Comparison of ENCODE assay signal across 8 cellular contexts in the genomic region with DNA sequence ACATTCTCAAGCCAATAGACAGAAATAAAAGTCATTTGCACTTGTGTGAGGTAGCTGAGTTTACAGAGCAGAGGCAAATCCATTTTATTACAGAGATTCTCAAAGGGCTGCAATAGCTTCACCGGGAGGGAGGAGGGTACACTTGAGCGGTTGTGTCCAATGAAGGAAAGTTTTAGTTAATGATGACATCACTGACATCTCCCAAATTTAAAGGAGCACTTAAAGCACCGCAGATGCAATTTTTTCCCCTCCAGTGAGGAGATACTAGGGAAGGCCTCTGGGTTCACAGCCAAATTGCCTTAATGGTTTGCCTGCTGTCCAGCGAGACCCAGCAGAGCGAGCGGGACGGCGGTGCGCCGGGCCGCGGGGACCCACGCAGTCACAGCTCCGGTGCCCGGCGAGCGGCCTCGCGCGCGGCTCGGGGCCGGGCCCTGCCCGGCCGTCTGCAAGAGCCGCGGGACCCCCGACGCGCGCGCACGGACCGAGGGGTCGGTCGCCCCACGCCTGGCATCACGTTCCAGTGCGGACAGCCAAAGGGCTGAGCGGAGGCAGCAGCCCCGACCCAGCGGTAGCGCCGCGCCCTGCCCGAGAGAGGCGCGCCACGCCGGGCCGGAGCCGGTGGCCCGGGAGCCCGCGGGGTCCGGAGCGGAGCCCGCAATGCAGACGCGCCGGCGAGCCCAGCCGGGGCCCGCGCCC. TPM values are rescaled to one million over a fixed set of nuclear protein-coding genes. Genes with fewer than 3 reads are reported as not detected.
A peak's percentile ranks its signal among the peaks of the same experiment; 100 is the strongest.
DNase-seq lines count a peak whose midpoint lies in the region; ATAC-seq and TF ChIP-seq lines count a peak whose summit lies in the region.

No MANE protein-coding gene starts in this region.

- no peak overlapping the region for H3K4me3 ChIP-seq in PC-3 (ENCODE audit: low read length)
- H3K4me3 ChIP-seq in fibroblast of lung (replicated peaks in 1 of 4; ENCODE audit: control extremely low read depth in 1 of 4, insufficient read depth in 1 of 4, low read depth in 3 of 4, low read length in 4 of 4), result peak overlapping the region in 3 of 4 experiments; percentile 5 to 47 (median 43)
- peak overlapping the region; percentile 74 for H3K4me3 ChIP-seq in osteoblast (ENCODE audit: insufficient read depth, low read length)

- no peaks in the 10 kb centered on the region; the same call in 1 of the 2 replicates for H3K4me1 ChIP-seq in PC-3 (ENCODE audit: insufficient read depth, low read length)
- peaks cover 2% of the 10 kb centered on the region for H3K4me1 ChIP-seq in fibroblast of lung (ENCODE audit: control insufficient read depth, extremely low read depth, insufficient read depth, low read length)
- no peaks in the 10 kb centered on the region for H3K4me1 ChIP-seq in osteoblast (ENCODE audit: insufficient read depth, low read length)

- CTCF ChIA-PET in activated naive CD4-positive, alpha-beta T cell treated with anti-CD3 and anti-CD28 coated beads for 36 hours (lab: Charles Lee), result no interaction called here
- CTCF ChIA-PET in PC-3 (lab: Charles Lee), result no interaction called here

- POLR2A ChIA-PET in PC-3 (lab: Charles Lee; ENCODE audit: unreplicated experiment), result no interaction called here

- H3K27ac Mint-ChIP-seq in activated naive CD4-positive, alpha-beta T cell treated with anti-CD3 and anti-CD28 coated beads for 36 hours, result no peak overlapping the region

- H3K36me3 Mint-ChIP-seq in activated naive CD4-positive, alpha-beta T cell treated with anti-CD3 and anti-CD28 coated beads for 36 hours (ENCODE audit: low read depth), result no peaks in the 10 kb centered on the region

- DNase-seq in activated naive CD4-positive, alpha-beta T cell treated with anti-CD3 and anti-CD28 coated beads for 36 hours, result no peak
- DNase-seq in activated naive CD4-positive, alpha-beta T cell (lab: John Stamatoyannopoulos, UW), result no peak
- DNase-seq in PC-3 (no peak), fibroblast of lung (ENCODE audit: low read depth in 2 of 2) (peak in 1 of 2 donors; percentile 10), osteoblast (ENCODE audit: insufficient read length, low spot score, missing footprints) (no peak), mucosa of gallbladder (ENCODE audit: low spot score) (no peak), NCI-H1092 treated with DMSO at 0.1 percent for 48 hours (lab: John Stamatoyannopoulos, UW) (no peak)

- H3K4me2 ChIP-seq in PC-3 (ENCODE audit: low read length), result no peak overlapping the region
- H3K4me2 ChIP-seq in fibroblast of lung (ENCODE audit: extremely low read depth, insufficient read depth, low read length), result peak overlapping the region; percentile 61
- peak overlapping the region; percentile 72 for H3K4me2 ChIP-seq in osteoblast (ENCODE audit: insufficient read depth, low read length)

- H4K20me1 ChIP-seq in PC-3 (ENCODE audit: low read length) (no peaks in the 10 kb centered on the region), fibroblast of lung (ENCODE audit: control insufficient read depth, extremely low read depth, insufficient read depth, low read length) (no peaks in the 10 kb centered on the region), osteoblast (ENCODE audit: insufficient read depth, low read length) (no peaks in the 10 kb centered on the region)

- no peak overlapping the region for H3K9ac ChIP-seq in PC-3 (ENCODE audit: low read length)
- H3K9ac ChIP-seq in fibroblast of lung (ENCODE audit: insufficient read depth, low read length), result no peak overlapping the region

- H3K79me2 ChIP-seq in PC-3 (ENCODE audit: low read length) (no peaks in the 10 kb centered on the region), fibroblast of lung (ENCODE audit: control insufficient read depth, insufficient read depth, low read length) (no peaks in the 10 kb centered on the region), osteoblast (ENCODE audit: insufficient read depth, low read length) (no peaks in the 10 kb centered on the region)

- no peaks in the 10 kb centered on the region for H3F3A ChIP-seq in PC-3 (ENCODE audit: low read length, unreplicated experiment)

- H3K9me3 ChIP-seq in PC-3 (ENCODE audit: low read length), result no peaks in the 10 kb centered on the region
- no peaks in the 10 kb centered on the region for H3K9me3 ChIP-seq in fibroblast of lung (ENCODE audit: control insufficient read depth, insufficient read depth, low read depth, low read length)
- no peaks in the 10 kb centered on the region for H3K9me3 ChIP-seq in osteoblast (ENCODE audit: low read depth, low read length)

- no peaks in the 10 kb centered on the region for H3K9me2 ChIP-seq in PC-3 (replicated peaks; ENCODE audit: low read length)

- H2AFZ ChIP-seq in PC-3 (ENCODE audit: low read length), result no peak overlapping the region
- H2AFZ ChIP-seq in fibroblast of lung (ENCODE audit: low read length), result no peak overlapping the region
- peak overlapping the region; percentile 54 for H2AFZ ChIP-seq in osteoblast (ENCODE audit: low read length)

- peaks cover 8% of the 10 kb centered on the region for H3K27me3 Mint-ChIP-seq in activated naive CD4-positive, alpha-beta T cell treated with anti-CD3 and anti-CD28 coated beads for 36 hours (ENCODE audit: low read depth)

- peak overlapping the region; percentile 70 for H3K4me3 Mint-ChIP-seq in activated naive CD4-positive, alpha-beta T cell treated with anti-CD3 and anti-CD28 coated beads for 36 hours

- intact Hi-C loops in activated naive CD4-positive, alpha-beta T cell treated with anti-CD3 and anti-CD28 coated beads for 36 hours (cut with micrococcal nuclease), result loop anchor here (2.0 to 10.0 kb wide), 3 partner anchors 221 to 432 kb away; no protein-coding TSS in a partner anchor
- intact Hi-C loops in PC-3 (cut with micrococcal nuclease), result loop anchor here (5.0 kb wide), 1 partner anchor 542 kb away; a partner anchor contains a TSS

- H3K36me3 ChIP-seq in PC-3 (ENCODE audit: low read depth, low read length) (no peaks in the 10 kb centered on the region), fibroblast of lung (ENCODE audit: control insufficient read depth, insufficient read depth, low read length) (no peaks in the 10 kb centered on the region), osteoblast (ENCODE audit: insufficient read depth, low read length) (no peaks in the 10 kb centered on the region)

- ATAC-seq in PC-3 (peak; percentile 6), GM18498 (IDR thresholded peaks at IDR 0.05; ENCODE audit: unreplicated experiment) (no peak)

- no TSS peak for BruUV-seq in PC-3 (replicated peaks; lab: Mats Ljungman, UMichigan)

- no peak overlapping the region for H3K27ac ChIP-seq in PC-3 (ENCODE audit: low read length)
- no peak overlapping the region for H3K27ac ChIP-seq in fibroblast of lung (ENCODE audit: insufficient read depth, low read length)
- no peak overlapping the region for H3K27ac ChIP-seq in osteoblast (ENCODE audit: low read depth, low read length)

- H3K27me3 ChIP-seq in PC-3 (ENCODE audit: low read length) (peaks cover 16% of the 10 kb centered on the region), fibroblast of lung (ENCODE audit: control insufficient read depth, insufficient read depth, low read length) (no peaks in the 10 kb centered on the region), osteoblast (ENCODE audit: insufficient read depth, low read length) (peaks cover 7% of the 10 kb centered on the region)

- no peak for TF ChIP-seq CTCF in PC-3 (conservative IDR thresholded peaks at IDR 0.05; ENCODE audit: low read depth, low read length)
- TF ChIP-seq CTCF in fibroblast of lung (conservative IDR thresholded peaks at IDR 0.05 in 1 of 2, IDR thresholded peaks at IDR 0.05 in 1 of 2; ENCODE audit: low read depth in 1 of 2, low read length in 2 of 2), result no peak
- TF ChIP-seq CTCF in osteoblast (IDR thresholded peaks at IDR 0.05; ENCODE audit: extremely low read depth, low read depth, low read length), result no peak

- no peaks in the 10 kb centered on the region for H3K9me3 Mint-ChIP-seq in activated naive CD4-positive, alpha-beta T cell treated with anti-CD3 and anti-CD28 coated beads for 36 hours

- peaks cover 9% of the 10 kb centered on the region for H3K4me1 Mint-ChIP-seq in activated naive CD4-positive, alpha-beta T cell treated with anti-CD3 and anti-CD28 coated beads for 36 hours (ENCODE audit: low read depth)

RNA-seq across cellular contexts. Expression of a gene that starts 0.7 kb away (rescaled TPM):
- 1 to 10 TPM in 1 of 2 experiments, under 1 TPM in 1; 0.99 to 1.0 TPM for total RNA-seq in activated naive CD4-positive, alpha-beta T cell treated with anti-CD3 and anti-CD28 coated beads for 36 hours
- not detected in 2 replicates for total RNA-seq in PC-3 (2014; rRNA removed)
- 0.50 and 0.51 TPM in 2 replicates for total RNA-seq in fibroblast of lung
- polyA plus RNA-seq in fibroblast of lung, result 0.03 and 0.08 TPM in 2 replicates
- polyA plus RNA-seq in fibroblast of lung (2012), result 0.10 and 0.14 TPM in 2 replicates
- polyA minus RNA-seq in fibroblast of lung (ENCODE audit: low replicate concordance), result 2.9 TPM in 1 of 2 replicates, not detected in the other
- under 0.01 and 0.59 TPM in 2 replicates for total RNA-seq in osteoblast
- total RNA-seq in mucosa of gallbladder, result 3.9 TPM
